In genomic region chr11:63868399-63869064, GRCh38 we compare ENCODE assay signal across 14 cellular contexts. TPM values are rescaled to one million over a fixed set of nuclear protein-coding genes. Genes with fewer than 3 reads are reported as not detected.
DNase-seq lines count a peak whose midpoint lies in the region; ATAC-seq, FAIRE-seq and TF ChIP-seq lines count a peak whose summit lies in the region.
"Had no signal": no experiment of that assay in that cellular context is flagged by ENCODE, and none has a peak within 500 bp of the region (broad histone marks: within the 10 kb centered on the region; RNA-seq: fewer than 3 reads in every experiment).

No MANE protein-coding gene starts in this region.

- TF ChIP-seq CTCF in Calu3 (IDR thresholded peaks at IDR 0.05; ENCODE audit: unreplicated experiment) (no peak), PC-3 (conservative IDR thresholded peaks at IDR 0.05; ENCODE audit: low read depth, low read length) (no peak), prostate gland (IDR thresholded peaks at IDR 0.05) (no peak)

- H3F3A ChIP-seq in PC-3 (ENCODE audit: low read length, unreplicated experiment) = no peaks in the 10 kb centered on the region

- H3K27ac ChIP-seq in PC-3 (ENCODE audit: low read length) = peak overlapping the region; percentile 10; the same call in 1 of the 2 replicates
- peak overlapping the region; percentile 67 to 86 for H3K27ac ChIP-seq in prostate gland

- H3K9me3 ChIP-seq in PC-3 (ENCODE audit: low read length) (no peaks in the 10 kb centered on the region), prostate gland (no peaks in the 10 kb centered on the region)

- CTCF ChIA-PET in Calu3 (lab: Charles Lee) = interaction anchor here (0.6 to 0.9 kb wide), 2 partner anchors 20 to 24 kb away, joined by 3 to 4 read pairs; no protein-coding TSS in a partner anchor
- CTCF ChIA-PET in PC-3 (lab: Charles Lee) = interaction anchor here (0.8 kb wide), 1 partner anchor 30 kb away, joined by 3 read pairs; no protein-coding TSS in a partner anchor

- H3K9me3 Mint-ChIP-seq in Calu3 (ENCODE audit: low read depth, unreplicated experiment) = no peaks in the 10 kb centered on the region

- no peaks in the 10 kb centered on the region for H3K9me2 ChIP-seq in PC-3 (replicated peaks; ENCODE audit: low read length)

- H3K4me3 Mint-ChIP-seq in Calu3 (ENCODE audit: low read depth, unreplicated experiment) = no peak overlapping the region

- intact Hi-C loops in Calu3 (cut with micrococcal nuclease; ENCODE audit: unreplicated experiment) (no loop called here), PC-3 (cut with micrococcal nuclease) (no loop called here), prostate gland (cut with DNase I) (no loop called here)

- no peaks in the 10 kb centered on the region for H3K27me3 Mint-ChIP-seq in Calu3 (ENCODE audit: unreplicated experiment)

- DNase-seq in Calu3 (no peak), PC-3 (no peak), dermis blood vessel endothelial cell (peak; percentile 36), prostate gland (ENCODE audit: low spot score) (no peak), NCI-H1930 (lab: John Stamatoyannopoulos, UW) (no peak), frontal cortex (ENCODE audit: low spot score in 2 of 2) (no peak), medulla oblongata (ENCODE audit: extremely low spot score) (no peak)
- DNase-seq: activated CD8-positive, alpha-beta memory T cell treated with anti-CD3 and anti-CD28 coated beads, Interleukin-2, amount 50 U/mL, for 48 hours; HCEC 1CT; Karpas-422; midbrain; NCI-H524 had no signal

- no peak for FAIRE-seq in frontal cortex (lab: Jason Lieb, UNC)

- H3K4me2 ChIP-seq in PC-3 (ENCODE audit: low read length) = peak overlapping the region; percentile 51

- peaks cover 80% of the 10 kb centered on the region for H3K79me2 ChIP-seq in PC-3 (ENCODE audit: low read length)

- H3K9ac ChIP-seq in PC-3 (ENCODE audit: low read length) = no peak overlapping the region

- BruUV-seq in Calu3 (replicated peaks; lab: Mats Ljungman, UMichigan) (no TSS peak), PC-3 (replicated peaks; lab: Mats Ljungman, UMichigan) (no TSS peak)

- H3K27me3 ChIP-seq in PC-3 (ENCODE audit: low read length) (no peaks in the 10 kb centered on the region), prostate gland (replicated peaks; ENCODE audit: insufficient read depth) (no peaks in the 10 kb centered on the region)

- WGBS in prostate gland = 44% methylated on average over 9 of the region's 9 CpGs

- H3K4me3 ChIP-seq in PC-3 (ENCODE audit: low read length) (no peak overlapping the region), prostate gland (peak overlapping the region in 1 of 2 donors; percentile 24)

- H3K36me3 ChIP-seq in PC-3 (ENCODE audit: low read depth, low read length) (0 out of 2 replicates have a peak, but pooled peaks cover 3% of the 10 kb centered on the region), prostate gland (no peaks in the 10 kb centered on the region)

- no peak for ATAC-seq in PC-3
- no peak for ATAC-seq in HG02798 (IDR thresholded peaks at IDR 0.05; ENCODE audit: poor library complexity, unreplicated experiment)
- ATAC-seq: SK-N-SH treated with all-trans-retinoic acid at 6 μM for 48 hours had no signal

- H3K4me1 Mint-ChIP-seq in Calu3 (ENCODE audit: low read depth, unreplicated experiment) = peaks cover 42% of the 10 kb centered on the region

- peaks cover 60% of the 10 kb centered on the region for H3K4me1 ChIP-seq in PC-3 (ENCODE audit: insufficient read depth, low read length)
- peaks cover 52% of the 10 kb centered on the region for H3K4me1 ChIP-seq in prostate gland (replicated peaks)

- peak overlapping the region; percentile 22 for H3K27ac Mint-ChIP-seq in Calu3 (ENCODE audit: unreplicated experiment)

- no peak for TF ChIP-seq POLR2A in prostate gland (IDR thresholded peaks at IDR 0.05)

- peaks cover 13% of the 10 kb centered on the region for H4K20me1 ChIP-seq in PC-3 (ENCODE audit: low read length)

- no peak overlapping the region for H2AFZ ChIP-seq in PC-3 (ENCODE audit: low read length)

- peaks cover 17% of the 10 kb centered on the region for H3K36me3 Mint-ChIP-seq in Calu3 (ENCODE audit: insufficient read depth, unreplicated experiment)

- POLR2A ChIA-PET in PC-3 (lab: Charles Lee; ENCODE audit: unreplicated experiment) = interaction anchor here (0.6 to 0.7 kb wide), 2 partner anchors 16 to 835 kb away, joined by 3 read pairs; no protein-coding TSS in a partner anchor

RNA-seq across cellular contexts. Expression of gene MARK2, which starts 29.6 kb away (rescaled TPM):
- 63.1 and 71.2 TPM in 2 replicates for total RNA-seq in Calu3 (2022)
- total RNA-seq in PC-3 (2014; rRNA removed) = 60.1 and 66.5 TPM in 2 replicates
- total RNA-seq in dermis blood vessel endothelial cell = 12.1 and 15.1 TPM in 2 replicates
- total RNA-seq in prostate gland = 10 to 100 TPM; 65.4 to 67.2 TPM
- 11.8 TPM for total RNA-seq in frontal cortex

RNA-seq across cellular contexts. Expression of gene RCOR2, which starts 48.4 kb away (rescaled TPM):
- total RNA-seq in Calu3 (2022) (0.26 and 0.37 TPM in 2 replicates), PC-3 (2014; rRNA removed) (1.2 and 1.4 TPM in 2 replicates), dermis blood vessel endothelial cell (0.09 and 0.17 TPM in 2 replicates), prostate gland (1 to 10 TPM in 1 of 2 donors, under 1 TPM in 1; 0.64 to 3.3 TPM), frontal cortex (14.3 TPM)

RNA-seq across cellular contexts. Expression of gene SPINDOC, which starts 55.3 kb away (rescaled TPM):
- 47.1 and 53.8 TPM in 2 replicates for total RNA-seq in Calu3 (2022)
- 61.5 and 67.2 TPM in 2 replicates for total RNA-seq in PC-3 (2014; rRNA removed)
- total RNA-seq in dermis blood vessel endothelial cell = 14.3 and 22.4 TPM in 2 replicates
- total RNA-seq in prostate gland = 10 to 100 TPM; 17.8 to 36.2 TPM
- 13.0 TPM for total RNA-seq in frontal cortex
